In genomic region chr22:49300951-49301397, GRCh38 we compare ENCODE assay signal across 21 cellular contexts.
A peak's percentile ranks its signal among the peaks of the same experiment; 100 is the strongest.
DNase-seq lines count a peak whose midpoint lies in the region; ATAC-seq and TF ChIP-seq lines count a peak whose summit lies in the region.
"Had no signal": no experiment of that assay in that cellular context is flagged by ENCODE, and none has a peak within 500 bp of the region (broad histone marks: within the 10 kb centered on the region; RNA-seq: fewer than 3 reads in every experiment).

No MANE protein-coding gene starts in this region.

- H3K4me1 Mint-ChIP-seq in endodermal cell: no peaks in the 10 kb centered on the region
- H3K4me1 Mint-ChIP-seq: activated CD4-positive, alpha-beta T cell treated with anti-CD3 and anti-CD28 coated beads for 36 hours; natural killer cell had no signal

- peaks cover 0 to 17% (median 4%) of the 10 kb centered on the region in 11 experiments; a peak in 9 of 22 replicates for H3K27me3 ChIP-seq in BLaER1 treated with 17β-estradiol and CSF1 and Interleukin-3, amounts not matched to agents 10 nM and 100 nM
- no peaks in the 10 kb centered on the region for H3K27me3 ChIP-seq in H7 (ENCODE audit: control insufficient read depth, insufficient read depth, low read length)
- H3K27me3 ChIP-seq in endodermal cell (ENCODE audit: control insufficient read depth, insufficient read depth, low read length, poor library complexity, severe bottlenecking): no peaks in the 10 kb centered on the region

- no peaks in the 10 kb centered on the region for H3K27me3 Mint-ChIP-seq in endodermal cell (ENCODE audit: insufficient read depth)
- H3K27me3 Mint-ChIP-seq: activated naive CD8-positive, alpha-beta T cell had no signal

- intact Hi-C loops in sciatic nerve (cut with DNase I): loop anchor here (5.0 kb wide), 1 partner anchor 724 kb away; no protein-coding TSS in a partner anchor

- H3K9me3 ChIP-seq in BLaER1 treated with 17β-estradiol and CSF1 and Interleukin-3, amounts not matched to agents 10 nM and 100 nM (replicated peaks in 1 of 11): no peaks in the 10 kb centered on the region
- no peaks in the 10 kb centered on the region for H3K9me3 ChIP-seq in endodermal cell (ENCODE audit: control insufficient read depth, low read length)
- H3K9me3 ChIP-seq: gastroesophageal sphincter had no signal

- peaks cover 9 to 54% (median 28%) of the 10 kb centered on the region in 10 experiments for H3K4me1 ChIP-seq in BLaER1 treated with 17β-estradiol and CSF1 and Interleukin-3, amounts not matched to agents 10 nM and 100 nM
- no peaks in the 10 kb centered on the region for H3K4me1 ChIP-seq in endodermal cell (ENCODE audit: control insufficient read depth, insufficient read depth, low read length)

- ATAC-seq in sciatic nerve (no peak), HG03571 (IDR thresholded peaks at IDR 0.05; ENCODE audit: unreplicated experiment) (no peak)
- ATAC-seq: activated CD4-positive, alpha-beta T cell treated with anti-CD3 and anti-CD28 coated beads for 36 hours; gastroesophageal sphincter; natural killer cell had no signal

- no peak for TF ChIP-seq CTCF in endodermal cell (conservative IDR thresholded peaks at IDR 0.05)

- H3K4me2 ChIP-seq in BLaER1 treated with 17β-estradiol and CSF1 and Interleukin-3, amounts not matched to agents 10 nM and 100 nM: peak overlapping the region in 9 of 11 experiments; percentile 45 to 85 (median 72); a peak in 16 of 22 replicates

- no peaks in the 10 kb centered on the region for H3K36me3 Mint-ChIP-seq in endodermal cell (ENCODE audit: low read depth)
- H3K36me3 Mint-ChIP-seq: activated naive CD8-positive, alpha-beta T cell; natural killer cell had no signal

- H3K27ac ChIP-seq in BLaER1 treated with 17β-estradiol and CSF1 and Interleukin-3, amounts not matched to agents 10 nM and 100 nM: no peak overlapping the region
- H3K27ac ChIP-seq in endodermal cell (ENCODE audit: low read depth, low read length): no peak overlapping the region
- H3K27ac ChIP-seq: gastroesophageal sphincter, HL-60 had no signal

- H3K4me3 ChIP-seq in BLaER1 treated with 17β-estradiol and CSF1 and Interleukin-3, amounts not matched to agents 10 nM and 100 nM: no peak overlapping the region
- H3K4me3 ChIP-seq in H7 (ENCODE audit: insufficient read depth, low read depth, low read length) (no peak overlapping the region), endodermal cell (ENCODE audit: low read length) (no peak overlapping the region)
- H3K4me3 ChIP-seq: gastroesophageal sphincter had no signal

- DNase-seq in H7 (peak; percentile 25), endodermal cell (peak; percentile 20), sciatic nerve (ENCODE audit: low spot score) (peak; percentile 28), C1 segment of cervical spinal cord (lab: John Stamatoyannopoulos, UW) (no peak), NCI-H1930 (lab: John Stamatoyannopoulos, UW) (no peak)
- DNase-seq: activated CD4-positive, alpha-beta T cell treated with anti-CD3 and anti-CD28 coated beads for 36 hours; DMS 273 treated with DMSO at 0.1 percent for 48 hours; EL; NCI-H146; NCI-H446 treated with DMSO at 0.1 percent for 48 hours; NCI-H82; stimulated activated CD4-positive, alpha-beta T cell treated with anti-CD3 and anti-CD28 coated beads, Interleukin-2, amount 100 ng/mL, for 48 hours; substantia nigra had no signal

- no peak overlapping the region for H3K4me3 Mint-ChIP-seq in endodermal cell
- H3K4me3 Mint-ChIP-seq: activated CD4-positive, alpha-beta T cell treated with anti-CD3 and anti-CD28 coated beads for 36 hours; activated naive CD8-positive, alpha-beta T cell; CD4-positive, alpha-beta T cell; natural killer cell; T-helper 1 cell treated with Interleukin-12 subunit alpha and Interleukin-12 subunit beta and Interleukin-4 antibody, amounts not matched to agents 30 μg/mL and 1 μg/mL, for 36 hours had no signal

- no peak overlapping the region; a peak in 1 of 22 replicates for H3K9ac ChIP-seq in BLaER1 treated with 17β-estradiol and CSF1 and Interleukin-3, amounts not matched to agents 10 nM and 100 nM
- no peak overlapping the region for H3K9ac ChIP-seq in endodermal cell (ENCODE audit: extremely low read depth, low read length, poor library complexity, severe bottlenecking)

- H3K27ac Mint-ChIP-seq in endodermal cell: no peak overlapping the region
- H3K27ac Mint-ChIP-seq: activated CD4-positive, alpha-beta T cell treated with anti-CD3 and anti-CD28 coated beads for 36 hours; activated naive CD8-positive, alpha-beta T cell; CD4-positive, alpha-beta T cell; natural killer cell; T-helper 1 cell treated with Interleukin-12 subunit alpha and Interleukin-12 subunit beta and Interleukin-4 antibody, amounts not matched to agents 30 μg/mL and 1 μg/mL, for 36 hours had no signal

- no peaks in the 10 kb centered on the region for H3K9me3 Mint-ChIP-seq in endodermal cell
- H3K9me3 Mint-ChIP-seq: CD4-positive, alpha-beta T cell; natural killer cell; T-helper 1 cell treated with Interleukin-12 subunit alpha and Interleukin-12 subunit beta and Interleukin-4 antibody, amounts not matched to agents 30 μg/mL and 1 μg/mL, for 36 hours had no signal

- WGBS in endodermal cell (ENCODE audit: insufficient coverage in 1 of 2, insufficient read length in 1 of 2), 2 experiments: 91 to 94% methylated on average over 8 to 15 of the region's 15 CpGs

- H4K20me1 ChIP-seq in BLaER1 treated with 17β-estradiol and CSF1 and Interleukin-3, amounts not matched to agents 10 nM and 100 nM: peaks cover 0 to 30% (median 0%) of the 10 kb centered on the region in 11 experiments; a peak in 8 of 22 replicates

- no peaks in the 10 kb centered on the region for H3K36me3 ChIP-seq in BLaER1 treated with 17β-estradiol and CSF1 and Interleukin-3, amounts not matched to agents 10 nM and 100 nM
- H3K36me3 ChIP-seq in H7 (replicated peaks; ENCODE audit: control insufficient read depth, insufficient read depth, low read length) (no peaks in the 10 kb centered on the region), endodermal cell (ENCODE audit: control insufficient read depth, insufficient read depth, low read length) (no peaks in the 10 kb centered on the region)
- H3K36me3 ChIP-seq: gastroesophageal sphincter had no signal

Comparison
In these comparisons a context has a peak if more than half of its experiments do, and no peak if none do; other contexts are left out.
1. DNase-seq: peak in H7 (single experiment), endodermal cell (single experiment) and sciatic nerve (single experiment); none in C1 segment of cervical spinal cord (0 of 14) and NCI-H1930 (0 of 2).